ENCODE assay signal across 8 cellular contexts in genomic region chr19:4182082-4182926, GRCh38. TPM values are rescaled to one million over a fixed set of nuclear protein-coding genes. Genes with fewer than 3 reads are reported as not detected.
DNase-seq lines count a peak whose midpoint lies in the region; ATAC-seq, FAIRE-seq and TF ChIP-seq lines count a peak whose summit lies in the region.

ANKRD24 (plus strand) TSS chr19:4182689; CDS start chr19:4186426, 3,737 bp downstream.
SIRT6 (minus strand) TSS chr19:4182563; CDS start chr19:4182539, 24 bp downstream.

- peak within 1 kb of the TSS; percentile 59 for H2BK120ac ChIP-seq in H1 (replicated peaks; ENCODE audit: low read depth, low read length)
- H2BK120ac ChIP-seq in mesenchymal stem cell (ENCODE audit: low read depth, low read length), result peak within 1 kb of the TSS; percentile 39

- peak in 1 of 2 experiments; percentile 62; a peak in 1 of 3 replicates for TF ChIP-seq POLR2A in H1 (IDR thresholded peaks at IDR 0.05; ENCODE audit: control extremely low read depth in 1 of 2, low read depth in 2 of 2, low read length in 2 of 2)

- no peak within 1 kb of the TSS for H3K27ac ChIP-seq in H1 (ENCODE audit: low read depth, low read length)
- H3K27ac ChIP-seq in mesenchymal stem cell (ENCODE audit: low read length, poor library complexity, severe bottlenecking), result peak within 1 kb of the TSS; percentile 19

- peaks cover 38% of the 10 kb centered on the region for H3K4me1 Mint-ChIP-seq in activated CD8-positive, alpha-beta memory T cell treated with anti-CD3 and anti-CD28 coated beads, Interleukin-2, amount 10 ng/mL, durations not matched to agents 7 days and 5 days

- peak within 1 kb of the TSS; percentile 95 for H3K4ac ChIP-seq in H1 (replicated peaks; ENCODE audit: insufficient read length, low read depth, low read length)
- peak within 1 kb of the TSS; percentile 66 to 93 for H3K4ac ChIP-seq in mesenchymal stem cell (ENCODE audit: low read depth in 1 of 2, low read length in 2 of 2)

- 4% methylated on average over 61 of the region's 62 CpGs; no CpG with 5 or more reads in 1 of the 2 experiments for WGBS in H1 (ENCODE audit: extremely low coverage in 1 of 2, insufficient coverage in 1 of 2, insufficient read length in 1 of 2, insufficient replicate concordance in 2 of 2, low coverage in 1 of 2, low lambda C conversion rate in 2 of 2, missing lambda C conversion rate in 1 of 2), 2 experiments
- WGBS in mesenchymal stem cell, result under 1% methylated on average over 58 of the region's 62 CpGs

- CTCF ChIA-PET in activated CD8-positive, alpha-beta memory T cell treated with anti-CD3 and anti-CD28 coated beads, Interleukin-2, amount 10 ng/mL, durations not matched to agents 7 days and 5 days (lab: Charles Lee), result interaction anchor here (1.0 kb wide), 1 partner anchor 196 kb away, joined by 3 read pairs; no protein-coding TSS in a partner anchor
- CTCF ChIA-PET in H1 (lab: Charles Lee; ENCODE audit: partially characterized antibody), result interaction anchor here (2.5 kb wide), 1 partner anchor 15 kb away, joined by 8 read pairs; no protein-coding TSS in a partner anchor

- no peak for TF ChIP-seq EP300 in H1 (IDR thresholded peaks at IDR 0.05; ENCODE audit: borderline replicate concordance in 1 of 2, low read depth in 2 of 2, low read length in 2 of 2)

- H3K36me3 ChIP-seq in H1 (ENCODE audit: control insufficient read depth in 2 of 4, insufficient read depth in 4 of 4, low read length in 3 of 4), result no peaks in the 10 kb centered on the region; a peak in 2 of 8 replicates
- peaks cover 27 to 30% of the 10 kb centered on the region in 2 experiments for H3K36me3 ChIP-seq in mesenchymal stem cell (ENCODE audit: control insufficient read depth in 1 of 2, insufficient read depth in 2 of 2, low read depth in 1 of 2, low read length in 2 of 2)

- H3K4me2 ChIP-seq in H1 (ENCODE audit: insufficient read depth in 1 of 2, low read depth in 2 of 2, low read length in 2 of 2) (peak within 1 kb of the TSS; percentile 76 to 94), mesenchymal stem cell (ENCODE audit: low read length, poor library complexity, severe bottlenecking) (peak within 1 kb of the TSS; percentile 90)

- peak within 1 kb of the TSS; percentile 93 for H4K5ac ChIP-seq in H1 (ENCODE audit: insufficient read length, low read depth, low read length)

- no peak within 1 kb of the TSS; the same call in 1 of the 2 replicates for H2AFZ ChIP-seq in H1 (ENCODE audit: low read length)
- H2AFZ ChIP-seq in mesenchymal stem cell (ENCODE audit: low read depth, low read length), result peak within 1 kb of the TSS; percentile 33

- no peaks in the 10 kb centered on the region for H3K9me3 Mint-ChIP-seq in activated CD8-positive, alpha-beta memory T cell treated with anti-CD3 and anti-CD28 coated beads, Interleukin-2, amount 10 ng/mL, durations not matched to agents 7 days and 5 days (ENCODE audit: low read depth)

- H4K20me1 ChIP-seq in H1 (replicated peaks in 1 of 2; ENCODE audit: control insufficient read depth in 1 of 2, insufficient read depth in 2 of 2, low read length in 2 of 2), result peaks cover 2 to 3% of the 10 kb centered on the region in 2 experiments

- H4K8ac ChIP-seq in H1 (ENCODE audit: extremely low read depth, insufficient read depth, low read length) (peak within 1 kb of the TSS; percentile 89), mesenchymal stem cell (ENCODE audit: low read length) (peak within 1 kb of the TSS; percentile 93)

- H2BK5ac ChIP-seq in H1 (ENCODE audit: low read depth, low read length) (peak within 1 kb of the TSS; percentile 71; the same call in 1 of the 2 replicates), mesenchymal stem cell (ENCODE audit: low read depth, low read length, poor library complexity, severe bottlenecking) (no peak within 1 kb of the TSS)

- H2AK5ac ChIP-seq in H1 (ENCODE audit: low read depth, low read length) (peak within 1 kb of the TSS; percentile 53; the same call in 1 of the 2 replicates), mesenchymal stem cell (ENCODE audit: low read length, severe bottlenecking) (no peak within 1 kb of the TSS)

- no peak within 1 kb of the TSS for H2BK20ac ChIP-seq in H1 (ENCODE audit: low read length)

- H3K18ac ChIP-seq in H1 (ENCODE audit: extremely low read depth, low read length), result peak within 1 kb of the TSS; percentile 71; the same call in 1 of the 2 replicates
- H3K18ac ChIP-seq in mesenchymal stem cell (ENCODE audit: low read depth in 1 of 2, low read length in 2 of 2), result peak within 1 kb of the TSS; percentile 67 to 89

- H3K4me3 ChIP-seq in H1 (ENCODE audit: extremely low read depth in 1 of 4, insufficient read depth in 2 of 4, low read depth in 3 of 4, low read length in 4 of 4), result peak within 1 kb of the TSS; percentile 58 to 97 (median 81)
- peak within 1 kb of the TSS; percentile 78 to 100 for H3K4me3 ChIP-seq in mesenchymal stem cell (ENCODE audit: insufficient read depth in 1 of 2, low read depth in 1 of 2, low read length in 2 of 2)

- H3K4me1 ChIP-seq in H1 (replicated peaks in 1 of 4; ENCODE audit: control insufficient read depth in 3 of 4, insufficient read depth in 4 of 4, low read length in 3 of 4), result peaks cover 0 to 3% (median under 1%) of the 10 kb centered on the region in 4 experiments; a peak in 3 of 7 replicates
- H3K4me1 ChIP-seq in mesenchymal stem cell (ENCODE audit: control insufficient read depth, insufficient read depth, low read depth, low read length), result peaks cover 21% of the 10 kb centered on the region

- TF ChIP-seq RAD21 in H1 (IDR thresholded peaks at IDR 0.05 in 1 of 2, conservative IDR thresholded peaks at IDR 0.05 in 1 of 2; ENCODE audit: low read depth in 2 of 2, low read length in 2 of 2), result no peak

- DNase-seq in CD1c-positive myeloid dendritic cell (ENCODE audit: extremely low spot score) (peak; percentile 98), HT-29 (ENCODE audit: low spot score) (peak; percentile 86), NOMO-1 treated with dmso at 0.1 percent for 144 hours (lab: John Stamatoyannopoulos, UW; ENCODE audit: unreplicated experiment) (peak; percentile 89), H1 (ENCODE audit: low read depth in 1 of 2, low spot score in 2 of 2) (peak; percentile 81 to 94), mesenchymal stem cell (peak; percentile 96)
- peak; percentile 98 for DNase-seq in activated CD8-positive, alpha-beta memory T cell treated with anti-CD3 and anti-CD28 coated beads, Interleukin-2, amount 10 ng/mL, durations not matched to agents 7 days and 5 days
- DNase-seq in stimulated activated CD8-positive, alpha-beta memory T cell treated with anti-CD3 and anti-CD28 coated beads, Interleukin-12 subunit alpha, Interleukin-12 subunit beta, amount 100 ng/mL, for 1 hour (ENCODE audit: low read depth), result peak; percentile 96

- peaks cover 13% of the 10 kb centered on the region for H3K23me2 ChIP-seq in H1 (ENCODE audit: low read depth, low read length)

- ATAC-seq in GM19397 (IDR thresholded peaks at IDR 0.05; ENCODE audit: unreplicated experiment), result peak; percentile 79
- ATAC-seq in activated CD8-positive, alpha-beta memory T cell treated with anti-CD3 and anti-CD28 coated beads, Interleukin-2, amount 10 ng/mL, durations not matched to agents 7 days and 5 days, result peak; percentile 88

- H4K91ac ChIP-seq in H1 (replicated peaks; ENCODE audit: insufficient read length, low read length), result no peak within 1 kb of the TSS
- peak within 1 kb of the TSS; percentile 93 for H4K91ac ChIP-seq in mesenchymal stem cell (ENCODE audit: low read length)

- H3K27ac Mint-ChIP-seq in activated CD8-positive, alpha-beta memory T cell treated with anti-CD3 and anti-CD28 coated beads, Interleukin-2, amount 10 ng/mL, durations not matched to agents 7 days and 5 days, result peak within 1 kb of the TSS; percentile 97

- FAIRE-seq in H1 (lab: Jason Lieb, UNC), result peak; percentile 13

- no peak for TF ChIP-seq CTCF in H1 (IDR thresholded peaks at IDR 0.05; ENCODE audit: control extremely low read depth in 1 of 3, insufficient read depth in 1 of 3, low read depth in 1 of 3, low read length in 3 of 3)

- H3K56ac ChIP-seq in H1 (replicated peaks; ENCODE audit: insufficient read length, low read depth, low read length), result peak within 1 kb of the TSS; percentile 79

- no peaks in the 10 kb centered on the region for H3K27me3 Mint-ChIP-seq in activated CD8-positive, alpha-beta memory T cell treated with anti-CD3 and anti-CD28 coated beads, Interleukin-2, amount 10 ng/mL, durations not matched to agents 7 days and 5 days

- H3K23ac ChIP-seq in H1 (ENCODE audit: insufficient read length) (no peak within 1 kb of the TSS), mesenchymal stem cell (ENCODE audit: low read length in 2 of 2) (no peak within 1 kb of the TSS)

- peak within 1 kb of the TSS; percentile 68; the same call in 1 of the 2 replicates for H2BK12ac ChIP-seq in H1 (ENCODE audit: low read depth, low read length)
- H2BK12ac ChIP-seq in mesenchymal stem cell (ENCODE audit: low read length in 2 of 2), result peak within 1 kb of the TSS in 1 of 2 experiments; percentile 61

- H3K36me3 Mint-ChIP-seq in activated CD8-positive, alpha-beta memory T cell treated with anti-CD3 and anti-CD28 coated beads, Interleukin-2, amount 10 ng/mL, durations not matched to agents 7 days and 5 days, result peaks cover 11% of the 10 kb centered on the region

- peak within 1 kb of the TSS; percentile 88 for H3K4me3 Mint-ChIP-seq in activated CD8-positive, alpha-beta memory T cell treated with anti-CD3 and anti-CD28 coated beads, Interleukin-2, amount 10 ng/mL, durations not matched to agents 7 days and 5 days

- H3K79me2 ChIP-seq in H1 (ENCODE audit: control insufficient read depth in 1 of 2, insufficient read depth in 2 of 2, low read length in 2 of 2), result no peaks in the 10 kb centered on the region; a peak in 1 of 4 replicates

- H2BK15ac ChIP-seq in H1 (ENCODE audit: low read length) (no peak within 1 kb of the TSS), mesenchymal stem cell (ENCODE audit: low read depth, poor library complexity, severe bottlenecking) (peak within 1 kb of the TSS; percentile 44)

- H3K79me1 ChIP-seq in H1 (ENCODE audit: low read depth, low read length) (peaks cover 2% of the 10 kb centered on the region), mesenchymal stem cell (replicated peaks; ENCODE audit: low read length, poor library complexity, severe bottlenecking) (peaks cover 23% of the 10 kb centered on the region)

- no peak within 1 kb of the TSS for H3K14ac ChIP-seq in H1 (ENCODE audit: insufficient read length)
- H3K14ac ChIP-seq in mesenchymal stem cell (ENCODE audit: low read length in 2 of 2), result peak within 1 kb of the TSS in 1 of 2 experiments; percentile 14

- H3K9me3 ChIP-seq in H1 (ENCODE audit: insufficient read depth in 2 of 2, low read depth in 1 of 2, low read length in 1 of 2) (no peaks in the 10 kb centered on the region), mesenchymal stem cell (ENCODE audit: control insufficient read depth, low read length) (no peaks in the 10 kb centered on the region)

- H3K9ac ChIP-seq in H1 (replicated peaks in 1 of 4; ENCODE audit: extremely low read depth in 1 of 4, low read depth in 3 of 4, low read length in 3 of 4) (peak within 1 kb of the TSS; percentile 42 to 60 (median 44); a peak in 6 of 7 replicates), mesenchymal stem cell (ENCODE audit: low read length) (peak within 1 kb of the TSS; percentile 97)

- POLR2A ChIA-PET in H1 (lab: Charles Lee; ENCODE audit: partially characterized antibody), result no interaction called here

- H3K27me3 ChIP-seq in H1 (replicated peaks in 1 of 4; ENCODE audit: control insufficient read depth in 3 of 4, extremely low read depth in 1 of 4, insufficient read depth in 3 of 4, low read length in 3 of 4) (0 out of 7 replicates have a peak, but pooled peaks cover 0 to under 1% (median 0%) of the 10 kb centered on the region in 4 experiments), mesenchymal stem cell (ENCODE audit: control insufficient read depth in 1 of 2, insufficient read depth in 1 of 2, low read length in 2 of 2) (no peaks in the 10 kb centered on the region)

RNA-seq across cellular contexts. Expression of gene ANKRD24, which starts in this region (rescaled TPM):
- total RNA-seq in HT-29 (2014; rRNA removed; shearing (Covaris generic)), result 0.20 and 0.89 TPM in 2 replicates
- total RNA-seq in activated CD8-positive, alpha-beta memory T cell treated with anti-CD3 and anti-CD28 coated beads, Interleukin-2, amount 10 ng/mL, durations not matched to agents 7 days and 5 days, result 1 to 10 TPM in 1 of 2 experiments, under 1 TPM in 1; 0.82 to 1.4 TPM
- 14.1 and 14.5 TPM in 2 replicates for total RNA-seq in H1 (2021; fragmentation: NEBNext Ultra II Directional; extraction: Animal tissue kit (Norgen Biotek cat#: 25700))
- 7.6 and 15.1 TPM in 2 replicates for polyA plus RNA-seq in H1 (2011; rRNA removed)
- polyA plus RNA-seq in H1 (2011; cell fraction: cytosol; rRNA removed), result 15.5 TPM
- polyA plus RNA-seq in H1 (2011; cell fraction: nucleus; rRNA removed), result 24.5 TPM
- polyA plus RNA-seq in H1 (2012, experiment 1 of 2), result 6.9 to 14.6 TPM (median 12.4 TPM) in 4 replicates
- polyA plus RNA-seq in H1 (2012, experiment 2 of 2), result 4.9 TPM
- polyA plus RNA-seq in H1 (2013, experiment 1 of 2), result 8.4 TPM
- 8.1 TPM for polyA plus RNA-seq in H1 (2013, experiment 2 of 2)
- 2.8 and 4.1 TPM in 2 replicates for polyA minus RNA-seq in H1 (2011; rRNA and poly(A)+ RNA removed)
- 7.5 TPM for polyA minus RNA-seq in H1 (2011; cell fraction: cytosol; rRNA and poly(A)+ RNA removed)
- 4.5 TPM for polyA minus RNA-seq in H1 (2011; cell fraction: nucleus; rRNA and poly(A)+ RNA removed)
- 0.12 TPM for polyA plus RNA-seq in mesenchymal stem cell (2013, experiment 1 of 2)
- 0.14 TPM for polyA plus RNA-seq in mesenchymal stem cell (2013, experiment 2 of 2)

RNA-seq across cellular contexts. Expression of gene SIRT6, which starts in this region (rescaled TPM):
- total RNA-seq in HT-29 (2014; rRNA removed; shearing (Covaris generic)), result 24.2 and 27.4 TPM in 2 replicates
- 10 to 100 TPM; 37.5 to 37.8 TPM for total RNA-seq in activated CD8-positive, alpha-beta memory T cell treated with anti-CD3 and anti-CD28 coated beads, Interleukin-2, amount 10 ng/mL, durations not matched to agents 7 days and 5 days
- total RNA-seq in H1 (2021; fragmentation: NEBNext Ultra II Directional; extraction: Animal tissue kit (Norgen Biotek cat#: 25700)), result 23.9 and 25.2 TPM in 2 replicates
- polyA plus RNA-seq in H1 (2011; rRNA removed), result 27.0 and 39.3 TPM in 2 replicates
- 28.6 TPM for polyA plus RNA-seq in H1 (2011; cell fraction: cytosol; rRNA removed)
- 58.9 TPM for polyA plus RNA-seq in H1 (2011; cell fraction: nucleus; rRNA removed)
- 16.1 to 28.7 TPM (median 23.5 TPM) in 4 replicates for polyA plus RNA-seq in H1 (2012, experiment 1 of 2)
- polyA plus RNA-seq in H1 (2012, experiment 2 of 2), result 16.6 TPM
- polyA plus RNA-seq in H1 (2013, experiment 1 of 2), result 15.7 TPM
- polyA plus RNA-seq in H1 (2013, experiment 2 of 2), result 14.1 TPM
- polyA minus RNA-seq in H1 (2011; rRNA and poly(A)+ RNA removed), result 8.0 and 9.8 TPM in 2 replicates
- 19.1 TPM for polyA minus RNA-seq in H1 (2011; cell fraction: cytosol; rRNA and poly(A)+ RNA removed)
- polyA minus RNA-seq in H1 (2011; cell fraction: nucleus; rRNA and poly(A)+ RNA removed), result 16.1 TPM
- polyA plus RNA-seq in mesenchymal stem cell (2013, experiment 1 of 2), result 16.5 TPM
- polyA plus RNA-seq in mesenchymal stem cell (2013, experiment 2 of 2), result 16.2 TPM
